Comparison of ENCODE assay signal across 1 cellular context in genomic region chr20:23363257-23363649, GRCh38.
TF ChIP-seq lines count a peak whose summit lies in the region.

No MANE protein-coding gene starts in this region.

TF ChIP-seq in HCT116, 20 proteins besides CTCF, POLR2A, EP300 and RAD21 (continued from another document):
- TF ChIP-seq TCF7L2 (IDR thresholded peaks at IDR 0.05; ENCODE audit: borderline replicate concordance, extremely low read depth, insufficient read depth, insufficient read length) (no peak), EGR1 (IDR thresholded peaks at IDR 0.05; ENCODE audit: low read depth) (no peak), JUND (IDR thresholded peaks at IDR 0.05) (no peak), ZNF274 (IDR thresholded peaks at IDR 0.05; ENCODE audit: low read depth, low read length) (no peak), EZH2phosphoT487 (IDR thresholded peaks at IDR 0.05; ENCODE audit: borderline replicate concordance) (no peak)
TF ChIP-seq in HCT116: peak in this region for 0.
